In genomic region chr10:50501478-50501877, GRCh38 we compare ENCODE assay signal across 13 cellular contexts.
A peak's percentile ranks its signal among the peaks of the same experiment; 100 is the strongest.
DNase-seq lines count a peak whose midpoint lies in the region; ATAC-seq and TF ChIP-seq lines count a peak whose summit lies in the region.
"Had no signal": no experiment of that assay in that cellular context is flagged by ENCODE, and none has a peak within 500 bp of the region (broad histone marks: within the 10 kb centered on the region; RNA-seq: fewer than 3 reads in every experiment).

No MANE protein-coding gene starts in this region.

- H4K20me1 ChIP-seq in MM.1S (ENCODE audit: insufficient read depth, low read length), result no peaks in the 10 kb centered on the region

- H3K9me3 ChIP-seq in MM.1S (replicated peaks; ENCODE audit: insufficient read depth, low read length), result no peaks in the 10 kb centered on the region

- H3K4me3 ChIP-seq in MM.1S (ENCODE audit: low read length), result no peak overlapping the region
- H3K4me3 ChIP-seq in cardiac fibroblast (replicated peaks in 1 of 2; ENCODE audit: low read depth in 2 of 2, low read length in 2 of 2), result no peak overlapping the region

- DNase-seq in GM04503 (ENCODE audit: low read depth), result peak; percentile 12
- DNase-seq in MM.1S, result no peak
- peak; percentile 32 to 44 for DNase-seq in cardiac fibroblast (ENCODE audit: low read depth in 2 of 2)
- peak; percentile 74 for DNase-seq in renal cortical epithelial cell (ENCODE audit: low read depth)
- no peak for DNase-seq in activated CD4-positive, alpha-beta T cell treated with anti-CD3 and anti-CD28 coated beads for 1 hour
- DNase-seq: activated CD8-positive, alpha-beta memory T cell treated with anti-CD3 and anti-CD28 coated beads, Interleukin-2, amount 50 U/mL, for 4 hours; activated naive CD8-positive, alpha-beta T cell treated with anti-CD3 and anti-CD28 coated beads, Interleukin-2, amount 10 ng/mL, durations not matched to agents 7 days and 5 days; left colon; naive B cell; NCI-H1436 had no signal

- H3K4me1 ChIP-seq in MM.1S (ENCODE audit: low read length), result peaks cover 50% of the 10 kb centered on the region

- no peak overlapping the region for H3K9ac ChIP-seq in MM.1S (ENCODE audit: low read length)

- H3K36me3 ChIP-seq in MM.1S (replicated peaks; ENCODE audit: insufficient read depth, low read length), result no peaks in the 10 kb centered on the region

- no peak overlapping the region; the same call in 1 of the 2 replicates for H3K4me2 ChIP-seq in MM.1S (ENCODE audit: low read depth, low read length)

- TF ChIP-seq CTCF in MM.1S (IDR thresholded peaks at IDR 0.05; ENCODE audit: low read length) (no peak), cardiac fibroblast (IDR thresholded peaks at IDR 0.05; ENCODE audit: low read depth, low read length) (no peak)

- no peak overlapping the region for H2AFZ ChIP-seq in MM.1S (ENCODE audit: low read length)

- H3F3A ChIP-seq in MM.1S (ENCODE audit: insufficient read depth, low read length), result peaks cover 8% of the 10 kb centered on the region

- H3K79me2 ChIP-seq in MM.1S (ENCODE audit: low read length), result peaks cover 26% of the 10 kb centered on the region

- H3K27me3 ChIP-seq in MM.1S (replicated peaks; ENCODE audit: insufficient read depth, low read length), result no peaks in the 10 kb centered on the region

- ATAC-seq in HG03520 (IDR thresholded peaks at IDR 0.05; ENCODE audit: unreplicated experiment) (no peak), HG02981 (IDR thresholded peaks at IDR 0.05; ENCODE audit: unreplicated experiment) (no peak), GM19328 (IDR thresholded peaks at IDR 0.05; ENCODE audit: unreplicated experiment) (no peak)
- ATAC-seq: left colon had no signal

- peak overlapping the region; percentile 21; the same call in 1 of the 2 replicates for H3K27ac ChIP-seq in MM.1S (ENCODE audit: low read length)

- no peaks in the 10 kb centered on the region for H3K9me2 ChIP-seq in MM.1S (replicated peaks; ENCODE audit: insufficient read depth, low read length)

Comparison
In these comparisons a context has a peak if more than half of its experiments do, and no peak if none do; other contexts are left out.
1. DNase-seq: peak in GM04503 (single experiment), cardiac fibroblast (2 of 2) and renal cortical epithelial cell (single experiment); none in MM.1S (single experiment) and activated CD4-positive, alpha-beta T cell treated with anti-CD3 and anti-CD28 coated beads for 1 hour (single experiment).